8 cellular contexts compared by ENCODE assay signal in genomic region chr10:11823989-11824346, GRCh38. TPM values are rescaled to one million over a fixed set of nuclear protein-coding genes. Genes with fewer than 3 reads are reported as not detected.
DNase-seq lines count a peak whose midpoint lies in the region; ATAC-seq, FAIRE-seq and TF ChIP-seq lines count a peak whose summit lies in the region.

No MANE protein-coding gene starts in this region.

- TF ChIP-seq EP300 in HepG2 (IDR thresholded peaks at IDR 0.05; ENCODE audit: low read depth in 2 of 2, low read length in 2 of 2), result no peak
- TF ChIP-seq EP300 in HepG2 (CRISPR knock-in tag; IDR thresholded peaks at IDR 0.05; ENCODE audit: borderline replicate concordance), result no peak

- WGBS in HepG2 (ENCODE audit: low lambda C conversion rate), result under 1% methylated on average over 6 of the region's 6 CpGs
- WGBS in thyroid gland, 2 donors, result 12 to 18% methylated on average over 6 of the region's 6 CpGs

- H3K4me3 ChIP-seq in ascending aorta (peak overlapping the region; percentile 81 to 90), HepG2 (replicated peaks in 1 of 3; ENCODE audit: insufficient read depth in 1 of 3, low read depth in 2 of 3, low read length in 3 of 3) (peak overlapping the region; percentile 90 to 98 (median 97)), thyroid gland (replicated peaks in 1 of 3) (peak overlapping the region; percentile 69 to 91 (median 81))

- intact Hi-C loops in ascending aorta (cut with DNase I) (no loop called here), HepG2 (cut with micrococcal nuclease; ENCODE audit: unreplicated experiment) (loop anchor here (10.0 kb wide), 1 partner anchor 219 kb away; no protein-coding TSS in a partner anchor), thyroid gland (cut with DNase I) (no loop called here)

- no peaks in the 10 kb centered on the region for H3K9me3 ChIP-seq in ascending aorta
- H3K9me3 ChIP-seq in HepG2 (ENCODE audit: low read length), result no peaks in the 10 kb centered on the region
- no peaks in the 10 kb centered on the region for H3K9me3 ChIP-seq in thyroid gland

- FAIRE-seq in HepG2 (lab: Jason Lieb, UNC), result no peak

- no peak for TF ChIP-seq RAD21 in HepG2 (CRISPR knock-in tag; IDR thresholded peaks at IDR 0.05)

- TF ChIP-seq POLR2A in HepG2 (IDR thresholded peaks at IDR 0.05; ENCODE audit: insufficient read depth in 1 of 2, low read depth in 2 of 2, low read length in 2 of 2), result no peak
- no peak for TF ChIP-seq POLR2A in thyroid gland (IDR thresholded peaks at IDR 0.05)

- DNase-seq in activated CD8-positive, alpha-beta memory T cell treated with anti-CD3 and anti-CD28 coated beads, Interleukin-2, amount 10 ng/mL, durations not matched to agents 7 days and 5 days, result no peak
- DNase-seq in activated CD8-positive, alpha-beta memory T cell treated with anti-CD3 and anti-CD28 coated beads for 24 hours, result no peak
- DNase-seq in ascending aorta (ENCODE audit: low spot score in 2 of 2) (no peak), HepG2 (ENCODE audit: low spot score) (no peak), thyroid gland (no peak), NCI-H82 (lab: John Stamatoyannopoulos, UW) (no peak), NCI-H187 (lab: John Stamatoyannopoulos, UW) (no peak)

- no peaks in the 10 kb centered on the region for H3K36me3 Mint-ChIP-seq in activated CD8-positive, alpha-beta memory T cell treated with anti-CD3 and anti-CD28 coated beads, Interleukin-2, amount 10 ng/mL, durations not matched to agents 7 days and 5 days

- peak overlapping the region; percentile 87 for H3K4me2 ChIP-seq in HepG2 (ENCODE audit: low read depth, low read length)

- CTCF ChIA-PET in activated CD8-positive, alpha-beta memory T cell treated with anti-CD3 and anti-CD28 coated beads, Interleukin-2, amount 10 ng/mL, durations not matched to agents 7 days and 5 days (lab: Charles Lee), result no interaction called here
- CTCF ChIA-PET in HepG2 (lab: Yijun Ruan, JAX; ENCODE audit: low intra/inter-chr PET ratio, low total read pairs), result interaction anchor here (0.6 kb wide), 1 partner anchor 162 kb away, joined by 3 read pairs; no protein-coding TSS in a partner anchor

- POLR2A ChIA-PET in HepG2 (lab: Yijun Ruan, JAX), result no interaction called here

- H3K4me3 Mint-ChIP-seq in activated CD8-positive, alpha-beta memory T cell treated with anti-CD3 and anti-CD28 coated beads, Interleukin-2, amount 10 ng/mL, durations not matched to agents 7 days and 5 days, result peak overlapping the region; percentile 61

- no TSS peak for BruUV-seq in HepG2 (replicated peaks; lab: Mats Ljungman, UMichigan)

- peak overlapping the region; percentile 84 for H3K9ac ChIP-seq in HepG2 (ENCODE audit: insufficient read depth, low read depth, low read length)

- H3K27me3 Mint-ChIP-seq in activated CD8-positive, alpha-beta memory T cell treated with anti-CD3 and anti-CD28 coated beads, Interleukin-2, amount 10 ng/mL, durations not matched to agents 7 days and 5 days, result peaks cover 60% of the 10 kb centered on the region

- ATAC-seq in activated CD8-positive, alpha-beta memory T cell treated with anti-CD3 and anti-CD28 coated beads, Interleukin-2, amount 10 ng/mL, durations not matched to agents 7 days and 5 days, result no peak
- ATAC-seq in HepG2 (no peak), GM21717 (IDR thresholded peaks at IDR 0.05; ENCODE audit: unreplicated experiment) (no peak)

- no peaks in the 10 kb centered on the region for H3K9me3 Mint-ChIP-seq in activated CD8-positive, alpha-beta memory T cell treated with anti-CD3 and anti-CD28 coated beads, Interleukin-2, amount 10 ng/mL, durations not matched to agents 7 days and 5 days (ENCODE audit: low read depth)

- H3K27ac ChIP-seq in ascending aorta, result peak overlapping the region; percentile 36 to 59
- peak overlapping the region; percentile 53 for H3K27ac ChIP-seq in HepG2 (ENCODE audit: extremely low read length, insufficient read depth, low read length)
- H3K27ac ChIP-seq in thyroid gland, result peak overlapping the region; percentile 31 to 88 (median 75)

- H2AFZ ChIP-seq in HepG2 (ENCODE audit: low read length), result no peak overlapping the region

- H3K36me3 ChIP-seq in ascending aorta, result no peaks in the 10 kb centered on the region
- no peaks in the 10 kb centered on the region; a peak in 1 of 5 replicates for H3K36me3 ChIP-seq in HepG2 (replicated peaks in 1 of 2; ENCODE audit: control insufficient read depth in 1 of 2, insufficient read depth in 2 of 2, low read length in 2 of 2)
- no peaks in the 10 kb centered on the region for H3K36me3 ChIP-seq in thyroid gland

- TF ChIP-seq CTCF in ascending aorta (IDR thresholded peaks at IDR 0.05), result no peak
- TF ChIP-seq CTCF in HepG2 (CRISPR knock-in tag; IDR thresholded peaks at IDR 0.05), result no peak
- TF ChIP-seq CTCF in thyroid gland (IDR thresholded peaks at IDR 0.05), result no peak

- in situ Hi-C loops in HepG2 (cut with HindIII; ENCODE audit: extremely low pct_ligation_motif_present, low pct_unique_long_range_greater_than_20kb), result no loop called here

- no peaks in the 10 kb centered on the region for H3K27me3 ChIP-seq in ascending aorta
- no peaks in the 10 kb centered on the region for H3K27me3 ChIP-seq in HepG2 (ENCODE audit: control insufficient read depth in 1 of 2, insufficient read depth in 2 of 2, low read length in 2 of 2)
- H3K27me3 ChIP-seq in thyroid gland, result no peaks in the 10 kb centered on the region

- no peak overlapping the region for H3K27ac Mint-ChIP-seq in activated CD8-positive, alpha-beta memory T cell treated with anti-CD3 and anti-CD28 coated beads, Interleukin-2, amount 10 ng/mL, durations not matched to agents 7 days and 5 days

- peaks cover 11% of the 10 kb centered on the region for H3K4me1 Mint-ChIP-seq in activated CD8-positive, alpha-beta memory T cell treated with anti-CD3 and anti-CD28 coated beads, Interleukin-2, amount 10 ng/mL, durations not matched to agents 7 days and 5 days

- peaks cover 6% of the 10 kb centered on the region; the same call in 1 of the 2 replicates for H4K20me1 ChIP-seq in HepG2 (ENCODE audit: insufficient read depth, low read length)

- peaks cover 47% of the 10 kb centered on the region for H3K79me2 ChIP-seq in HepG2 (ENCODE audit: insufficient read depth, low read length)

- H3K4me1 ChIP-seq in ascending aorta (no peaks in the 10 kb centered on the region), HepG2 (ENCODE audit: insufficient read depth, low read length) (peaks cover 61% of the 10 kb centered on the region), thyroid gland (peaks cover 9 to 12% of the 10 kb centered on the region in 2 donors)

TF ChIP-seq in HepG2, 621 proteins besides CTCF, POLR2A, EP300 and RAD21 (continues in another document):
- no peak for TF ChIP-seq ARNT2 (CRISPR knock-in tag; IDR thresholded peaks at IDR 0.05; ENCODE audit: low read depth)
- TF ChIP-seq TOPORS (CRISPR knock-in tag; IDR thresholded peaks at IDR 0.05), result 0 out of 2 replicates have a peak, but pooled peaks have one; percentile 1
- no peak for TF ChIP-seq TFAP4 (IDR thresholded peaks at IDR 0.05; ENCODE audit: borderline replicate concordance, low read depth)
- TF ChIP-seq ZNF446 (CRISPR knock-in tag; IDR thresholded peaks at IDR 0.05), result no peak
- TF ChIP-seq ZIK1 (CRISPR knock-in tag; IDR thresholded peaks at IDR 0.05; ENCODE audit: borderline replicate concordance, low read depth), result no peak
- no peak for TF ChIP-seq CSRNP2 (CRISPR knock-in tag; conservative IDR thresholded peaks at IDR 0.05; ENCODE audit: low read depth)

RNA-seq across cellular contexts. Expression of gene PROSER2, which starts 0.8 kb away (rescaled TPM):
- under 1 TPM; 0.23 TPM for total RNA-seq in activated CD8-positive, alpha-beta memory T cell treated with anti-CD3 and anti-CD28 coated beads, Interleukin-2, amount 10 ng/mL, durations not matched to agents 7 days and 5 days
- total RNA-seq in ascending aorta, result 4.8 TPM
- total RNA-seq in HepG2 (2016; rRNA removed; fragmentation: Illumina TruSeq; extraction: Trizol), result 6.7 and 6.9 TPM in 2 replicates
- total RNA-seq in HepG2 (2016; cell fraction: cytosol; rRNA removed; fragmentation: Illumina TruSeq; extraction: Trizol; ENCODE audit: low read depth), result 2.0 and 2.7 TPM in 2 replicates
- total RNA-seq in HepG2 (2016; cell fraction: insoluble cytoplasmic fraction; rRNA removed; fragmentation: Illumina TruSeq; extraction: Trizol), result 6.3 and 8.2 TPM in 2 replicates
- 4.6 and 5.4 TPM in 2 replicates for total RNA-seq in HepG2 (2016; cell fraction: membrane; rRNA removed; fragmentation: Illumina TruSeq; extraction: Trizol)
- 3.8 and 5.3 TPM in 2 replicates for total RNA-seq in HepG2 (2016; cell fraction: nucleus; rRNA removed; fragmentation: Illumina TruSeq; extraction: Trizol)
- polyA plus RNA-seq in HepG2 (2011; rRNA removed), result 6.7 and 7.7 TPM in 2 replicates
- 3.6 and 5.9 TPM in 2 replicates for polyA plus RNA-seq in HepG2 (2011; cell fraction: cytosol; rRNA removed)
- 8.5 and 8.6 TPM in 2 replicates for polyA plus RNA-seq in HepG2 (2011; cell fraction: nucleus; rRNA removed)
- 7.3 and 12.4 TPM in 2 replicates for polyA plus RNA-seq in HepG2 (2012)
- polyA plus RNA-seq in HepG2 (2016; cell fraction: cytosol; fragmentation: Illumina TruSeq; extraction: Trizol; ENCODE audit: low read depth), result 1.9 TPM in 2 replicates
- polyA plus RNA-seq in HepG2 (2016; cell fraction: insoluble cytoplasmic fraction; fragmentation: Illumina TruSeq; extraction: Trizol; ENCODE audit: low read depth), result 7.7 and 8.0 TPM in 2 replicates
- polyA plus RNA-seq in HepG2 (2016; cell fraction: membrane; fragmentation: Illumina TruSeq; extraction: Trizol; ENCODE audit: low read depth), result 2.9 and 3.7 TPM in 2 replicates
- polyA plus RNA-seq in HepG2 (2016; cell fraction: nucleus; fragmentation: Illumina TruSeq; extraction: Trizol; ENCODE audit: insufficient read depth, low read depth), result 6.8 and 10.0 TPM in 2 replicates
- 6.3 and 10.2 TPM in 2 replicates for polyA minus RNA-seq in HepG2 (2011; rRNA and poly(A)+ RNA removed; ENCODE audit: low replicate concordance)
- 5.3 and 6.1 TPM in 2 replicates for polyA minus RNA-seq in HepG2 (2011; cell fraction: cytosol; rRNA and poly(A)+ RNA removed)
- 6.1 and 8.0 TPM in 2 replicates for polyA minus RNA-seq in HepG2 (2011; cell fraction: nucleus; rRNA and poly(A)+ RNA removed)
- 10 to 100 TPM; 11.5 to 19.8 (median 13.4) TPM for total RNA-seq in thyroid gland
